Comparison of ENCODE assay signal across 26 cellular contexts in genomic region chr5:2764581-2764980, GRCh38. TPM values are rescaled to one million over a fixed set of nuclear protein-coding genes. Genes with fewer than 3 reads are reported as not detected.
"Had no signal": no experiment of that assay in that cellular context is flagged by ENCODE, and none has a peak within 500 bp of the region (broad histone marks: within the 10 kb centered on the region; RNA-seq: fewer than 3 reads in every experiment).

No MANE protein-coding gene starts in this region.

- H3K4me2 ChIP-seq: hepatocyte, neural progenitor cell had no signal

- H3K4me1 ChIP-seq: foreskin keratinocyte, gastroesophageal sphincter, heart left ventricle, neural progenitor cell, psoas muscle, sigmoid colon, testis, tibial artery had no signal

- DNase-seq: effector memory CD4-positive, alpha-beta T cell; foreskin keratinocyte; heart left ventricle; kidney; mesenchymal stem cell; mucosa of descending colon; naive B cell; nucleus accumbens; ovary; psoas muscle; right cardiac atrium; sigmoid colon; stimulated activated CD4-positive, alpha-beta T cell treated with anti-CD3 and anti-CD28 coated beads, Interleukin-2, amount 100 ng/mL, for 24 hours; stimulated activated CD4-positive, alpha-beta T cell treated with anti-CD3 and anti-CD28 coated beads, Interleukin-4, amount 100 ng/mL, for 24 hours; stimulated activated naive CD8-positive, alpha-beta T cell treated with anti-CD3 and anti-CD28 coated beads, Interleukin-15, Interleukin-2, amounts not matched to agents 100 U/mL and 50 U/mL, for 24 hours; substantia nigra; testis; tibial artery had no signal

- H3K9ac ChIP-seq: neural progenitor cell had no signal

- H3K9me3 ChIP-seq: gastroesophageal sphincter, heart left ventricle, mucosa of descending colon, psoas muscle, sigmoid colon, testis, tibial artery had no signal

- H3K27ac ChIP-seq: foreskin keratinocyte, gastroesophageal sphincter, heart left ventricle, hepatocyte, neural progenitor cell, ovary, psoas muscle, sigmoid colon, testis, tibial artery had no signal

- ATAC-seq: esophagus mucosa; foreskin keratinocyte; gastroesophageal sphincter; heart left ventricle; left lobe of liver; mucosa of descending colon; natural killer cell treated with Interleukin-12 subunit alpha and Interleukin-12 subunit beta and Interleukin-15 and Interleukin-18, amount 100 ng/mL, for 72 hours; psoas muscle; right cardiac atrium; stimulated activated effector memory CD8-positive, alpha-beta T cell treated with anti-CD3 and anti-CD28 coated beads, Interleukin-12 subunit alpha, Interleukin-12 subunit beta, amount 100 ng/mL, for 72 hours; stimulated activated naive CD8-positive, alpha-beta T cell treated with anti-CD3 and anti-CD28 coated beads, Interleukin-15, Interleukin-2, amounts not matched to agents 100 U/mL and 50 U/mL, for 24 hours had no signal

- H3K36me3 ChIP-seq: gastroesophageal sphincter, heart left ventricle, neural progenitor cell, ovary, sigmoid colon, tibial artery had no signal

- H3K27me3 ChIP-seq: foreskin keratinocyte, neural progenitor cell, ovary, testis had no signal

- H3K4me3 ChIP-seq: gastroesophageal sphincter, heart left ventricle, hepatocyte, mucosa of descending colon, neural progenitor cell, ovary, psoas muscle, sigmoid colon, testis, tibial artery had no signal

RNA-seq across cellular contexts. Expression of gene IRX2, which starts 13.1 kb away (rescaled TPM):
- total RNA-seq: left lobe of liver; liver; natural killer cell treated with Interleukin-12 subunit alpha and Interleukin-12 subunit beta and Interleukin-15 and Interleukin-18, amount 100 ng/mL, for 72 hours; sigmoid colon had no signal
